In the genomic region with DNA sequence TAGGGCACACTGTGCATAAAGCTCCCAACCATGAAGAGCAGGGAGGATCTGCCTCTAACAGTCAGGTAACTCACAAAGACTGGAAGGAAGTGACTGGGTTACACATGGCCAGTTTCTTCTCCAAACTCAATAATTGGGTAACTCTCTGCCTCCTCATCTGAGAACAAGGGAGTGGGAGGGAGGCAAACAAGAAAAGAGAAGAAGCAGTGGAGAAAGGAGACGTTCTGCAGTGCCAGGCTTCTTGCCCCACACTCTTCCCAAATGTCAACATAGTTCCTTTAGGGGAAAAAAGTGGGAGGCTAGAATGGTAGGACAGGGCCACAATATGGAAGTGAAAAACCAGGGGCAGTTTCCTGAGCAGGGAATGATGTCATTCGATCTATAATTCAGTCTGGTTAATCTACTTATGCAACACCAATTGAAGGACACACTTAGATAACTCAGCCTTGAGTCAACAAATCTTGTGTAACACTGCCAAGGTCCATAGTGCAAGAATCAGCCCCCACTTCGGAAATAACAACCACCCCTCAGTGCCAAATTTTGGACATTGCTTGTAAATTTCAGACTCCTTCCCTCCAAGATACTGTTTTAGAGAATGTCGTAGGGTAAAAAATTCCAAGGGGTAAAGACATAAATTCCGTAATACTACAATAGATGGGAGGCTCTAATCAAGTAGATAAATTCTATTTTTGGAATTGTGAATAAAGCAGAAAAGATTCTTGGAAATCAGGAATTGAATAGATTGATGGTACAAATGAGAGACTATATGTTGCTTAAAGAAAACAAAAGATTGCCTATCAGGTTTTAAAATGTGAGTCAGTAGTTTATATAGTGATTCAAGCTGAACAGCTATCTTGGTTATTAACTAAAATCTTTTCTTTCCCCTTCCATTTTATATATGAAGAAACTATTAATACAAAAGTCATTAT, we compare ENCODE assay signal across 10 cellular contexts.
DNase-seq lines count a peak whose midpoint lies in the region; ATAC-seq and TF ChIP-seq lines count a peak whose summit lies in the region.
"Had no signal": no experiment of that assay in that cellular context is flagged by ENCODE, and none has a peak within 500 bp of the region (broad histone marks: within the 10 kb centered on the region; RNA-seq: fewer than 3 reads in every experiment).

No MANE protein-coding gene starts in this region.

- TF ChIP-seq CTCF in BJ (IDR thresholded peaks at IDR 0.05; ENCODE audit: insufficient read depth, low read depth, low read length) = no peak
- TF ChIP-seq CTCF in NB4 (IDR thresholded peaks at IDR 0.05; ENCODE audit: low read depth, low read length) = no peak

- no peak overlapping the region for H3K27ac ChIP-seq in naive thymus-derived CD4-positive, alpha-beta T cell (ENCODE audit: low read depth, low read length)

- ATAC-seq in naive thymus-derived CD4-positive, alpha-beta T cell = peak; percentile 66
- ATAC-seq in GM21423 (IDR thresholded peaks at IDR 0.05; ENCODE audit: unreplicated experiment) = no peak
- no peak for ATAC-seq in HG02763 (IDR thresholded peaks at IDR 0.05; ENCODE audit: unreplicated experiment)
- ATAC-seq in HG03025 (IDR thresholded peaks at IDR 0.05; ENCODE audit: low FRiP score, unreplicated experiment) = no peak

- H3K27me3 Mint-ChIP-seq in dendritic cell treated with granulocyte-macrophage colony-stimulating factor and Interleukin-4, amounts not matched to agents 40 ng/mL and 50 ng/mL, for 4 days = no peaks in the 10 kb centered on the region
- no peaks in the 10 kb centered on the region for H3K27me3 Mint-ChIP-seq in naive thymus-derived CD4-positive, alpha-beta T cell
- H3K27me3 Mint-ChIP-seq: activated naive CD8-positive, alpha-beta T cell treated with anti-CD3 and anti-CD28 coated beads, Interleukin-2, amount 10 ng/mL, durations not matched to agents 7 days and 5 days had no signal

- no peak overlapping the region for H3K4me3 ChIP-seq in BJ (ENCODE audit: low read depth, low read length)
- H3K4me3 ChIP-seq in NB4 (ENCODE audit: low read depth, low read length) = no peak overlapping the region
- no peak overlapping the region for H3K4me3 ChIP-seq in naive thymus-derived CD4-positive, alpha-beta T cell (ENCODE audit: low read length)

- peaks cover 84% of the 10 kb centered on the region for H3K4me1 Mint-ChIP-seq in dendritic cell treated with granulocyte-macrophage colony-stimulating factor and Interleukin-4, amounts not matched to agents 40 ng/mL and 50 ng/mL, for 4 days (ENCODE audit: low read depth)
- H3K4me1 Mint-ChIP-seq in naive thymus-derived CD4-positive, alpha-beta T cell = peaks cover 0 to 64% (median 28%) of the 10 kb centered on the region in 7 donors

- no peaks in the 10 kb centered on the region for H3K36me3 ChIP-seq in BJ (ENCODE audit: control insufficient read depth, insufficient read depth, low read length)
- H3K36me3 ChIP-seq in naive thymus-derived CD4-positive, alpha-beta T cell (ENCODE audit: control insufficient read depth in 2 of 3, insufficient read depth in 3 of 3, low read length in 3 of 3) = no peaks in the 10 kb centered on the region

- intact Hi-C loops in dendritic cell treated with granulocyte-macrophage colony-stimulating factor and Interleukin-4, amounts not matched to agents 40 ng/mL and 50 ng/mL, for 4 days (cut with micrococcal nuclease) = loop anchor here (5.0 kb wide), 3 partner anchors 40 to 555 kb away; no protein-coding TSS in a partner anchor
- intact Hi-C loops in naive thymus-derived CD4-positive, alpha-beta T cell (cut with micrococcal nuclease) = loop anchor here in 1 of 2 donors (10.0 kb wide), 1 partner anchor 618 kb away; no protein-coding TSS in a partner anchor

- H3K27ac Mint-ChIP-seq in dendritic cell treated with granulocyte-macrophage colony-stimulating factor and Interleukin-4, amounts not matched to agents 40 ng/mL and 50 ng/mL, for 4 days = peak overlapping the region; percentile 71
- H3K27ac Mint-ChIP-seq in naive thymus-derived CD4-positive, alpha-beta T cell = no peak overlapping the region
- H3K27ac Mint-ChIP-seq: activated naive CD8-positive, alpha-beta T cell treated with anti-CD3 and anti-CD28 coated beads, Interleukin-2, amount 10 ng/mL, durations not matched to agents 7 days and 5 days had no signal

- peaks cover 4 to 6% of the 10 kb centered on the region in 2 donors for H3K4me1 ChIP-seq in naive thymus-derived CD4-positive, alpha-beta T cell (ENCODE audit: control insufficient read depth in 2 of 2, insufficient read depth in 2 of 2, low read length in 2 of 2)

- H3K27me3 ChIP-seq in BJ (ENCODE audit: control insufficient read depth, insufficient read depth, low read length) = no peaks in the 10 kb centered on the region
- no peaks in the 10 kb centered on the region for H3K27me3 ChIP-seq in naive thymus-derived CD4-positive, alpha-beta T cell (ENCODE audit: control insufficient read depth in 2 of 2, insufficient read depth in 2 of 2, low read length in 2 of 2)

- CTCF ChIA-PET in BJ (lab: Yijun Ruan, JAX) = interaction anchor here (0.8 kb wide), 1 partner anchor 557 kb away, joined by 3 read pairs; no protein-coding TSS in a partner anchor
- CTCF ChIA-PET in naive thymus-derived CD4-positive, alpha-beta T cell (lab: Charles Lee) = no interaction called here

- H3K9me3 ChIP-seq in naive thymus-derived CD4-positive, alpha-beta T cell (ENCODE audit: control insufficient read depth in 2 of 3, low read length in 3 of 3) = no peaks in the 10 kb centered on the region

- no peaks in the 10 kb centered on the region for H3K9me3 Mint-ChIP-seq in dendritic cell treated with granulocyte-macrophage colony-stimulating factor and Interleukin-4, amounts not matched to agents 40 ng/mL and 50 ng/mL, for 4 days
- no peaks in the 10 kb centered on the region for H3K9me3 Mint-ChIP-seq in naive thymus-derived CD4-positive, alpha-beta T cell
- H3K9me3 Mint-ChIP-seq: activated naive CD8-positive, alpha-beta T cell treated with anti-CD3 and anti-CD28 coated beads, Interleukin-2, amount 10 ng/mL, durations not matched to agents 7 days and 5 days had no signal

- peaks cover 9% of the 10 kb centered on the region for H3K36me3 Mint-ChIP-seq in dendritic cell treated with granulocyte-macrophage colony-stimulating factor and Interleukin-4, amounts not matched to agents 40 ng/mL and 50 ng/mL, for 4 days (ENCODE audit: low read depth)
- peaks cover 0 to 45% (median 14%) of the 10 kb centered on the region in 5 donors for H3K36me3 Mint-ChIP-seq in naive thymus-derived CD4-positive, alpha-beta T cell

- TF ChIP-seq POLR2A in NB4 (IDR thresholded peaks at IDR 0.05; ENCODE audit: extremely low read depth, insufficient read length) = no peak

- H3K4me3 Mint-ChIP-seq in dendritic cell treated with granulocyte-macrophage colony-stimulating factor and Interleukin-4, amounts not matched to agents 40 ng/mL and 50 ng/mL, for 4 days = no peak overlapping the region
- H3K4me3 Mint-ChIP-seq in naive thymus-derived CD4-positive, alpha-beta T cell = no peak overlapping the region
- H3K4me3 Mint-ChIP-seq: activated naive CD8-positive, alpha-beta T cell treated with anti-CD3 and anti-CD28 coated beads, Interleukin-2, amount 10 ng/mL, durations not matched to agents 7 days and 5 days had no signal

- POLR2A ChIA-PET in BJ (lab: Charles Lee) = no interaction called here
- POLR2A ChIA-PET in naive thymus-derived CD4-positive, alpha-beta T cell (lab: Charles Lee) = no interaction called here

- DNase-seq in BJ (ENCODE audit: low read depth) (peak; percentile 32), NB4 (ENCODE audit: low read depth) (peak; percentile 60), foreskin melanocyte (no peak)
- no peak for DNase-seq in naive thymus-derived CD4-positive, alpha-beta T cell
- DNase-seq: activated naive CD8-positive, alpha-beta T cell treated with anti-CD3 and anti-CD28 coated beads, Interleukin-2, amount 10 ng/mL, durations not matched to agents 7 days and 5 days; NCI-H1092 treated with DMSO at 0.1 percent for 48 hours had no signal

Comparison
In these comparisons a context has a peak if more than half of its experiments do, and no peak if none do; other contexts are left out.
1. DNase-seq: peak in BJ (single experiment) and NB4 (single experiment); none in naive thymus-derived CD4-positive, alpha-beta T cell (0 of 9) and foreskin melanocyte (single experiment).